In the genomic region with DNA sequence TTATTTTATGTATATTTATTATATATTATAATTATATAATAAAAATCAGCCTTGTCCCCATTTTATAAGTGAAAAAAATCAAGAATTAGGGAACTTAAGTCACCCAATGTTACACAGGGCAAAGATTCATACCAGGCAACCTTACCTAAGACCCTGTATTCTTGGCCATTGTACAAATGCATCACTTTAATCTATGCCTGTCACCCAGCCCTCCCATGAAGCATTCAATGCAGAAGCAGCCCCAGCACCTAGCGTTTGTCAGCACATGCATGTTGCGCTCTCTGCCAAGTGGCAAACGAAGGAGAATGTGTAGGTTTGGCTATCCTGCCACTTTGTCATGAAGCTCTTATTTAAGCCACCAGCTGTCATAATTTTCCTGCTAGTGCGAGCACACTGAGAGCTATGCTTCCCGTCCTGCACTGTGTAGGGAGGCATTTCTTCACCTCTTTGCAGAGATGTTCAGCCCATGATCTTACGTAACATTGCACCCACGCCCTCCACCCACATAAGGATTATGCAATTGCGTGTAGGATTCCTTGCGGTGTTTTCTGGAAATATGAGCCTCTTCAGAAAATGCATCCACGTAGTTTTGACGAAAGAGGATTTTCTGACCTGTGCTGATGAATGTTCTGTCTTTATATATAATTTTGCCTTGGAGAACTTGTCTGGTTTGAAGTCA, we compare ENCODE assay signal across 13 cellular contexts. TPM values are rescaled to one million over a fixed set of nuclear protein-coding genes. Genes with fewer than 3 reads are reported as not detected.
DNase-seq lines count a peak whose midpoint lies in the region; TF ChIP-seq lines count a peak whose summit lies in the region.
"Had no signal": no experiment of that assay in that cellular context is flagged by ENCODE, and none has a peak within 500 bp of the region (broad histone marks: within the 10 kb centered on the region; RNA-seq: fewer than 3 reads in every experiment).

No MANE protein-coding gene starts in this region.

- peaks cover 35% of the 10 kb centered on the region for H3K27me3 Mint-ChIP-seq in osteocyte (ENCODE audit: unreplicated experiment)
- H3K27me3 Mint-ChIP-seq in activated T-cell treated with anti-CD3 and anti-CD28 coated beads, Interleukin-2, amount 50 U/mL, for 24 hours, result peaks cover 7% of the 10 kb centered on the region

- TF ChIP-seq POLR2A in suprapubic skin (IDR thresholded peaks at IDR 0.05) (no peak), uterus (IDR thresholded peaks at IDR 0.05) (no peak)

- no peaks in the 10 kb centered on the region for H3K9me3 Mint-ChIP-seq in osteocyte (ENCODE audit: unreplicated experiment)
- H3K9me3 Mint-ChIP-seq in activated T-cell treated with anti-CD3 and anti-CD28 coated beads, Interleukin-2, amount 50 U/mL, for 24 hours, result no peaks in the 10 kb centered on the region
- H3K9me3 Mint-ChIP-seq: activated T-cell treated with anti-CD3 and anti-CD28 coated beads, Interleukin-2, amount 50 U/mL, for 4 hours; CD4-positive, alpha-beta T cell had no signal

- no peak for TF ChIP-seq CTCF in epithelial cell of esophagus (IDR thresholded peaks at IDR 0.05; ENCODE audit: insufficient read depth, low read depth, low read length, missing control alignments)
- no peak for TF ChIP-seq CTCF in osteocyte (IDR thresholded peaks at IDR 0.05)
- no peak for TF ChIP-seq CTCF in suprapubic skin (IDR thresholded peaks at IDR 0.05)
- no peak for TF ChIP-seq CTCF in uterus (IDR thresholded peaks at IDR 0.05)

- H3K27ac Mint-ChIP-seq in osteocyte (ENCODE audit: unreplicated experiment), result no peak overlapping the region
- no peak overlapping the region for H3K27ac Mint-ChIP-seq in activated T-cell treated with anti-CD3 and anti-CD28 coated beads, Interleukin-2, amount 50 U/mL, for 24 hours
- H3K27ac Mint-ChIP-seq: CD4-positive, alpha-beta T cell had no signal

- no peaks in the 10 kb centered on the region for H3K36me3 Mint-ChIP-seq in osteocyte (ENCODE audit: unreplicated experiment)
- no peaks in the 10 kb centered on the region for H3K36me3 Mint-ChIP-seq in activated T-cell treated with anti-CD3 and anti-CD28 coated beads, Interleukin-2, amount 50 U/mL, for 24 hours (ENCODE audit: low read depth)

- peaks cover 10% of the 10 kb centered on the region for H3K4me1 ChIP-seq in suprapubic skin
- H3K4me1 ChIP-seq in uterus, result no peaks in the 10 kb centered on the region

- 49% methylated on average over 11 of the region's 11 CpGs for WGBS in suprapubic skin

- H3K9me3 ChIP-seq in suprapubic skin (no peaks in the 10 kb centered on the region), uterus (no peaks in the 10 kb centered on the region)
- H3K9me3 ChIP-seq: esophagus squamous epithelium had no signal

- H3K4me3 ChIP-seq in epithelial cell of esophagus (ENCODE audit: low read length) (no peak overlapping the region), suprapubic skin (no peak overlapping the region), uterus (no peak overlapping the region)
- H3K4me3 ChIP-seq: cardiac muscle cell, esophagus squamous epithelium had no signal

- H3K4me3 Mint-ChIP-seq in osteocyte (ENCODE audit: unreplicated experiment), result no peak overlapping the region
- no peak overlapping the region for H3K4me3 Mint-ChIP-seq in activated T-cell treated with anti-CD3 and anti-CD28 coated beads, Interleukin-2, amount 50 U/mL, for 24 hours
- H3K4me3 Mint-ChIP-seq: activated T-cell treated with anti-CD3 and anti-CD28 coated beads, Interleukin-2, amount 50 U/mL, for 4 hours; CD4-positive, alpha-beta T cell had no signal

- DNase-seq in HT1080 (ENCODE audit: low read depth) (peak; percentile 14), NCI-H460 (ENCODE audit: extremely low read depth, low read depth) (peak; percentile 80), epithelial cell of esophagus (ENCODE audit: low read depth) (peak; percentile 75), osteocyte (ENCODE audit: extremely low spot score, unreplicated experiment) (peak; percentile 32), suprapubic skin (ENCODE audit: low spot score in 2 of 2) (no peak), NCI-H187 treated with DMSO at 0.1 percent for 48 hours (lab: John Stamatoyannopoulos, UW) (no peak), uterus (no peak)
- DNase-seq in activated T-cell treated with anti-CD3 and anti-CD28 coated beads, Interleukin-2, amount 50 U/mL, for 24 hours, result no peak
- DNase-seq: activated T-cell treated with anti-CD3 and anti-CD28 coated beads, Interleukin-2, amount 50 U/mL, for 4 hours; CD4-positive, alpha-beta T cell; esophagus squamous epithelium; NCI-H187 had no signal

- intact Hi-C loops in uterus (cut with DNase I; ENCODE audit: low total_unique reads), result no loop called here

- H3K36me3 ChIP-seq in suprapubic skin, result no peaks in the 10 kb centered on the region
- no peaks in the 10 kb centered on the region for H3K36me3 ChIP-seq in uterus
- H3K36me3 ChIP-seq: cardiac muscle cell, esophagus squamous epithelium had no signal

- H3K4me1 Mint-ChIP-seq in osteocyte (ENCODE audit: unreplicated experiment), result no peaks in the 10 kb centered on the region
- no peaks in the 10 kb centered on the region for H3K4me1 Mint-ChIP-seq in activated T-cell treated with anti-CD3 and anti-CD28 coated beads, Interleukin-2, amount 50 U/mL, for 24 hours (ENCODE audit: low read depth)

- no peak overlapping the region for H3K27ac ChIP-seq in suprapubic skin
- H3K27ac ChIP-seq in uterus, result no peak overlapping the region
- H3K27ac ChIP-seq: cardiac muscle cell, esophagus squamous epithelium had no signal

- TF ChIP-seq EP300 in suprapubic skin (IDR thresholded peaks at IDR 0.05), result no peak

- no peaks in the 10 kb centered on the region for H3K27me3 ChIP-seq in suprapubic skin
- no peaks in the 10 kb centered on the region for H3K27me3 ChIP-seq in uterus
- H3K27me3 ChIP-seq: esophagus squamous epithelium had no signal

RNA-seq across cellular contexts. Expression of a gene that starts 7.7 kb away (rescaled TPM):
- total RNA-seq in HT1080 (2014; rRNA removed; shearing (Covaris generic)), result 1.2 TPM in 2 replicates
- polyA plus RNA-seq in HT1080 (2015; cell fraction: cytosol; rRNA removed), result 0.28 and 0.65 TPM in 2 replicates
- polyA plus RNA-seq in HT1080 (2015; cell fraction: nucleus; rRNA removed), result 0.15 and 0.16 TPM in 2 replicates
- total RNA-seq in NCI-H460 (2014; rRNA removed; shearing (Covaris generic)), result 21.9 and 23.8 TPM in 2 replicates
- polyA plus RNA-seq in NCI-H460 (2014; cell fraction: nucleus; rRNA removed), result 8.4 and 10.6 TPM in 2 replicates
- total RNA-seq in osteocyte, result not detected in 2 replicates
- 100 to 1,000 TPM in 1 of 4 donors, 10 to 100 TPM in 3; 50.2 to 156 (median 65.1) TPM for total RNA-seq in suprapubic skin
- 1 to 10 TPM in 3 of 4 donors, under 1 TPM in 1; under 0.01 to 7.7 (median 2.6) TPM for total RNA-seq in uterus
- total RNA-seq: CD4-positive, alpha-beta T cell had no signal

Comparison
In these comparisons a context has a peak if more than half of its experiments do, and no peak if none do; other contexts are left out.
1. DNase-seq: peak in HT1080 (single experiment), NCI-H460 (single experiment), epithelial cell of esophagus (single experiment) and osteocyte (single experiment); none in activated T-cell treated with anti-CD3 and anti-CD28 coated beads, Interleukin-2, amount 50 U/mL, for 24 hours (single experiment), suprapubic skin (0 of 2), NCI-H187 treated with DMSO at 0.1 percent for 48 hours (single experiment) and uterus (0 of 2).